ENCODE assay signal across 29 cellular contexts in genomic region chr6:44598679-44599078, GRCh38.
"Had no signal": no experiment of that assay in that cellular context is flagged by ENCODE, and none has a peak within 500 bp of the region (broad histone marks: within the 10 kb centered on the region; RNA-seq: fewer than 3 reads in every experiment).

No MANE protein-coding gene starts in this region.

- H3K27ac ChIP-seq: body of pancreas, cardiac muscle cell, left lung, sigmoid colon, testis, vagina had no signal

- H3K27ac Mint-ChIP-seq: activated B cell treated with CpG ODN at 0.5 μM for 24 hours; activated CD4-positive, alpha-beta T cell treated with anti-CD3 and anti-CD28 coated beads for 36 hours; activated naive CD4-positive, alpha-beta T cell treated with anti-CD3 and anti-CD28 coated beads for 36 hours; immature natural killer cell; naive thymus-derived CD4-positive, alpha-beta T cell had no signal

- H3K4me2 ChIP-seq: smooth muscle cell had no signal

- H3K4me3 Mint-ChIP-seq: activated B cell treated with CpG ODN at 0.5 μM for 24 hours; activated CD4-positive, alpha-beta T cell treated with anti-CD3 and anti-CD28 coated beads for 36 hours; activated naive CD4-positive, alpha-beta T cell treated with anti-CD3 and anti-CD28 coated beads for 36 hours; immature natural killer cell; naive thymus-derived CD4-positive, alpha-beta T cell; neural crest cell had no signal

- DNase-seq: activated B cell treated with CpG ODN at 0.5 μM for 24 hours; activated CD4-positive, alpha-beta T cell treated with anti-CD3 and anti-CD28 coated beads for 36 hours; activated CD4-positive, alpha-beta T cell treated with anti-CD3 and anti-CD28 coated beads, Interleukin-2, amount 50 U/mL, for 4 hours; activated CD8-positive, alpha-beta memory T cell treated with anti-CD3 and anti-CD28 coated beads for 24 hours; activated CD8-positive, alpha-beta memory T cell treated with anti-CD3 and anti-CD28 coated beads, Interleukin-2, amount 50 U/mL, for 4 hours; activated naive CD4-positive, alpha-beta T cell treated with anti-CD3 and anti-CD28 coated beads for 36 hours; activated T-cell treated with anti-CD3 and anti-CD28 coated beads, Interleukin-2, amount 50 U/mL, for 48 hours; anterior cingulate cortex; body of pancreas; effector CD4-positive, alpha-beta T cell; erythroblast; foreskin fibroblast; immature natural killer cell; kidney glomerular epithelial cell; left lung; naive thymus-derived CD4-positive, alpha-beta T cell; posterior cingulate gyrus; sigmoid colon; stimulated activated CD4-positive, alpha-beta T cell treated with anti-CD3 and anti-CD28 coated beads, Interleukin-15, amount 100 ng/mL, for 24 hours; stimulated activated CD8-positive, alpha-beta memory T cell treated with anti-CD3 and anti-CD28 coated beads, Interleukin-4, amount 100 ng/mL, for 48 hours; stimulated activated naive CD4-positive, alpha-beta T cell; T-helper 9 cell; testis; trophoblast cell had no signal

- H3K4me3 ChIP-seq: body of pancreas, cardiac muscle cell, left lung, lung, sigmoid colon, smooth muscle cell, testis, vagina had no signal

- H3K27me3 Mint-ChIP-seq: activated CD4-positive, alpha-beta T cell treated with anti-CD3 and anti-CD28 coated beads for 36 hours had no signal

- H3K36me3 ChIP-seq: cardiac muscle cell, left lung, sigmoid colon, vagina had no signal

- H3K9me3 ChIP-seq: body of pancreas, left lung, testis, vagina had no signal

- H3K4me1 ChIP-seq: body of pancreas, left lung, sigmoid colon, testis, vagina had no signal

- H3K9me3 Mint-ChIP-seq: activated B cell treated with CpG ODN at 0.5 μM for 24 hours; activated naive CD4-positive, alpha-beta T cell treated with anti-CD3 and anti-CD28 coated beads for 36 hours; immature natural killer cell; naive thymus-derived CD4-positive, alpha-beta T cell; neural crest cell had no signal

- H3K4me1 Mint-ChIP-seq: activated B cell treated with CpG ODN at 0.5 μM for 24 hours, immature natural killer cell had no signal

- H3K36me3 Mint-ChIP-seq: immature natural killer cell; naive thymus-derived CD4-positive, alpha-beta T cell had no signal

- H3K27me3 ChIP-seq: body of pancreas, cardiac muscle cell, left lung, sigmoid colon, testis, vagina had no signal
